7 cellular contexts compared by ENCODE assay signal in the genomic region with DNA sequence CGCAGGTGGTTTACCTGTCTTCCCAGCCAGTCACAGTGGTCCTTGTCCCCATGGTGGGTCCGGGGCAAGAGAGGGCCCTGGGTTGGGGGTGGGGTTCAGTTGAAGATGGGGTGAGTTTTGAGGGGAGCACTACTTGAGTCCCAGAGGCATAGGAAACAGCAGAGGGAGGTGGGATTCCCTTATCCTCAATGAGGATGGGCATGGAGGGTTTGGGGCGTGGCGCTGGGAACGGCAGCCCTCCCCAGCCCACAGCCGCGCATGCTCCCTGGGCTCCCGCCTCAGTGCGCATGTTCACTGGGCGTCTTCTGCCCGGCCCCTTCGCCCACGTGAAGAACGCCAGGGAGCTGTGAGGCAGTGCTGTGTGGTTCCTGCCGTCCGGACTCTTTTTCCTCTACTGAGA. TPM values are rescaled to one million over a fixed set of nuclear protein-coding genes. Genes with fewer than 3 reads are reported as not detected.
"Had no signal": no experiment of that assay in that cellular context is flagged by ENCODE, and none has a peak within 500 bp of the region (broad histone marks: within the 10 kb centered on the region; RNA-seq: fewer than 3 reads in every experiment).

Gene GAGE12E, plus strand, starts transcription at position 301 of the 400 bp plus-strand sequence. CDS start 1,155 bp downstream, outside the sequence.

RNA-seq across cellular contexts. Expression of gene GAGE12E, which starts in this region (rescaled TPM):
- total RNA-seq: GM23248, GM23338, H1, H4, H7, H9, HFFc6 had no signal
- polyA plus RNA-seq: GM23248, GM23338, H1 had no signal
